17 cellular contexts compared by ENCODE assay signal in genomic region chr2:65309699-65310098, GRCh38.
DNase-seq lines count a peak whose midpoint lies in the region; ATAC-seq and TF ChIP-seq lines count a peak whose summit lies in the region.
"Had no signal": no experiment of that assay in that cellular context is flagged by ENCODE, and none has a peak within 500 bp of the region (broad histone marks: within the 10 kb centered on the region; RNA-seq: fewer than 3 reads in every experiment).

No MANE protein-coding gene starts in this region.

- H3K9me3 ChIP-seq in Caco-2 (no peaks in the 10 kb centered on the region), right cardiac atrium (ENCODE audit: control insufficient read depth, low read length) (no peaks in the 10 kb centered on the region)
- no peaks in the 10 kb centered on the region for H3K9me3 ChIP-seq in effector memory CD4-positive, alpha-beta T cell (ENCODE audit: control insufficient read depth, low read length)
- H3K9me3 ChIP-seq: adrenal gland had no signal

- no TSS peak for BruUV-seq in Caco-2 (replicated peaks; lab: Mats Ljungman, UMichigan)

- intact Hi-C loops in Caco-2 (cut with micrococcal nuclease; ENCODE audit: unreplicated experiment), result loop anchor here (10.0 kb wide), 1 partner anchor 125 kb away; the partner anchor contains the start of gene SPRED2
- intact Hi-C loops in right cardiac atrium (cut with DNase I), result no loop called here

- H3K4me1 Mint-ChIP-seq in Caco-2 (ENCODE audit: low read depth, unreplicated experiment) (peaks cover 20% of the 10 kb centered on the region), WTC11 (no peaks in the 10 kb centered on the region)
- H3K4me1 Mint-ChIP-seq: B cell had no signal

- H3K4me3 ChIP-seq in Caco-2 (ENCODE audit: low read depth, low read length) (no peak overlapping the region), right cardiac atrium (ENCODE audit: low read length) (no peak overlapping the region), rectal smooth muscle tissue (ENCODE audit: low read length) (no peak overlapping the region)
- no peak overlapping the region for H3K4me3 ChIP-seq in effector memory CD4-positive, alpha-beta T cell (ENCODE audit: insufficient read depth, low read depth, low read length, poor library complexity, severe bottlenecking)
- H3K4me3 ChIP-seq: adrenal gland had no signal

- H3K27me3 Mint-ChIP-seq in Caco-2 (ENCODE audit: insufficient read depth, unreplicated experiment), result no peaks in the 10 kb centered on the region
- H3K27me3 Mint-ChIP-seq in WTC11 (ENCODE audit: low read depth), result no peaks in the 10 kb centered on the region
- H3K27me3 Mint-ChIP-seq: naive thymus-derived CD8-positive, alpha-beta T cell had no signal

- H3K27ac ChIP-seq in right cardiac atrium (ENCODE audit: low read length) (peak overlapping the region; percentile 93), rectal smooth muscle tissue (ENCODE audit: low read depth, low read length) (peak overlapping the region; percentile 61)
- H3K27ac ChIP-seq in effector memory CD4-positive, alpha-beta T cell (ENCODE audit: insufficient read depth, low read length, poor library complexity, severe bottlenecking), result no peak overlapping the region
- H3K27ac ChIP-seq: KMS-11 had no signal

- TF ChIP-seq CTCF in Caco-2 (IDR thresholded peaks at IDR 0.05; ENCODE audit: insufficient read depth in 1 of 2, low read depth in 1 of 2, low read length in 1 of 2, severe bottlenecking in 1 of 2, unreplicated experiment in 1 of 2) (peak in 1 of 2 experiments; percentile 11), WTC11 (IDR thresholded peaks at IDR 0.05) (no peak)

- 0 out of 2 replicates have a peak, but pooled peaks cover 6% of the 10 kb centered on the region for H3K4me1 ChIP-seq in Caco-2
- H3K4me1 ChIP-seq in right cardiac atrium (ENCODE audit: control insufficient read depth, insufficient read depth, low read length), result peaks cover 9% of the 10 kb centered on the region
- peaks cover 2% of the 10 kb centered on the region for H3K4me1 ChIP-seq in rectal smooth muscle tissue (ENCODE audit: control insufficient read depth, insufficient read depth, low read length)
- no peaks in the 10 kb centered on the region for H3K4me1 ChIP-seq in effector memory CD4-positive, alpha-beta T cell (ENCODE audit: control insufficient read depth, insufficient read depth, low read length, poor library complexity, severe bottlenecking)

- peaks cover 3% of the 10 kb centered on the region; the same call in 1 of the 2 replicates for H3K36me3 ChIP-seq in Caco-2 (ENCODE audit: control insufficient read depth, insufficient read depth, low read length)
- no peaks in the 10 kb centered on the region for H3K36me3 ChIP-seq in rectal smooth muscle tissue (ENCODE audit: control insufficient read depth, insufficient read depth, low read length)
- no peaks in the 10 kb centered on the region for H3K36me3 ChIP-seq in effector memory CD4-positive, alpha-beta T cell (ENCODE audit: control insufficient read depth, insufficient read depth, low read length)

- CTCF ChIA-PET in Caco-2 (lab: Charles Lee) (interaction anchor here (1.1 kb wide), 1 partner anchor 63 kb away, joined by 3 read pairs; no protein-coding TSS in a partner anchor), WTC11 (lab: Charles Lee) (no interaction called here)

- H3K27me3 ChIP-seq in Caco-2 (replicated peaks; ENCODE audit: control insufficient read depth, insufficient read depth, low read length), result no peaks in the 10 kb centered on the region
- no peaks in the 10 kb centered on the region for H3K27me3 ChIP-seq in right cardiac atrium (ENCODE audit: control insufficient read depth, insufficient read depth)
- no peaks in the 10 kb centered on the region for H3K27me3 ChIP-seq in rectal smooth muscle tissue (ENCODE audit: control insufficient read depth, insufficient read depth, low read length)
- H3K27me3 ChIP-seq in effector memory CD4-positive, alpha-beta T cell (replicated peaks; ENCODE audit: control insufficient read depth, insufficient read depth, low read length, poor library complexity, severe bottlenecking), result no peaks in the 10 kb centered on the region
- H3K27me3 ChIP-seq: adrenal gland had no signal

- no peak overlapping the region for H3K4me3 Mint-ChIP-seq in Caco-2 (ENCODE audit: unreplicated experiment)
- H3K4me3 Mint-ChIP-seq in WTC11, result no peak overlapping the region
- H3K4me3 Mint-ChIP-seq: activated T-cell treated with anti-CD3 and anti-CD28 coated beads, Interleukin-2, amount 50 U/mL, for 4 hours; B cell; naive thymus-derived CD8-positive, alpha-beta T cell had no signal

- no peak overlapping the region for H3K9ac ChIP-seq in rectal smooth muscle tissue (ENCODE audit: low read length)
- H3K9ac ChIP-seq: KMS-11 had no signal

- ATAC-seq in WTC11, result 0 out of 2 replicates have a peak, but pooled peaks have one; percentile 16
- peak in 1 of 2 donors; percentile 15 for ATAC-seq in right cardiac atrium
- ATAC-seq in GM19324 (IDR thresholded peaks at IDR 0.05; ENCODE audit: low FRiP score, unreplicated experiment), result no peak
- no peak for ATAC-seq in HG03460 (IDR thresholded peaks at IDR 0.05; ENCODE audit: unreplicated experiment)
- ATAC-seq: activated T-cell treated with anti-CD3 and anti-CD28 coated beads, Interleukin-2, amount 50 U/mL, for 4 hours; naive thymus-derived CD8-positive, alpha-beta T cell had no signal

- POLR2A ChIA-PET in Caco-2 (lab: Charles Lee), result no interaction called here
- POLR2A ChIA-PET in WTC11 (lab: Charles Lee), result no interaction called here

- H3K27ac Mint-ChIP-seq in Caco-2 (ENCODE audit: unreplicated experiment) (peak overlapping the region; percentile 24), WTC11 (no peak overlapping the region)
- H3K27ac Mint-ChIP-seq: B cell; naive thymus-derived CD8-positive, alpha-beta T cell had no signal

- WGBS in right cardiac atrium, result 75% methylated on average over 8 of the region's 8 CpGs

- H3K9me3 Mint-ChIP-seq in Caco-2 (ENCODE audit: unreplicated experiment) (no peaks in the 10 kb centered on the region), WTC11 (no peaks in the 10 kb centered on the region)
- H3K9me3 Mint-ChIP-seq: activated T-cell treated with anti-CD3 and anti-CD28 coated beads, Interleukin-2, amount 50 U/mL, for 4 hours; naive thymus-derived CD8-positive, alpha-beta T cell had no signal

- peaks cover 59% of the 10 kb centered on the region for H3K36me3 Mint-ChIP-seq in Caco-2 (ENCODE audit: insufficient read depth, unreplicated experiment)
- H3K36me3 Mint-ChIP-seq in WTC11, result peaks cover 16% of the 10 kb centered on the region
- H3K36me3 Mint-ChIP-seq: naive thymus-derived CD8-positive, alpha-beta T cell had no signal

- DNase-seq in Caco-2, result peak; percentile 66 to 75
- no peak for DNase-seq in WTC11 (ENCODE audit: low spot score)
- DNase-seq in right cardiac atrium, result no peak
- no peak for DNase-seq in GF-D8 (lab: John Stamatoyannopoulos, UW)
- no peak for DNase-seq in effector memory CD4-positive, alpha-beta T cell
- DNase-seq: activated T-cell treated with anti-CD3 and anti-CD28 coated beads, Interleukin-2, amount 50 U/mL, for 4 hours; foreskin fibroblast; naive thymus-derived CD8-positive, alpha-beta T cell; NCI-H1930; stimulated activated CD4-positive, alpha-beta T cell treated with anti-CD3 and anti-CD28 coated beads, Interleukin-12 subunit alpha, Interleukin-12 subunit beta, amount 100 ng/mL, for 4 hours; SW 1271 had no signal

TF ChIP-seq in WTC11, 78 proteins besides CTCF, POLR2A, EP300 and RAD21:
- TF ChIP-seq PRDM15 (CRISPR knock-in tag; IDR thresholded peaks at IDR 0.05) (peak; percentile 84), TEAD4 (CRISPR knock-in tag; IDR thresholded peaks at IDR 0.05) (no peak)

Comparison
In these comparisons a context has a peak if more than half of its experiments do, and no peak if none do; other contexts are left out.
1. DNase-seq: peak in Caco-2 (2 of 2); none in WTC11 (single experiment), right cardiac atrium (0 of 3), GF-D8 (single experiment) and effector memory CD4-positive, alpha-beta T cell (0 of 3).